8 cellular contexts compared by ENCODE assay signal in the genomic region with DNA sequence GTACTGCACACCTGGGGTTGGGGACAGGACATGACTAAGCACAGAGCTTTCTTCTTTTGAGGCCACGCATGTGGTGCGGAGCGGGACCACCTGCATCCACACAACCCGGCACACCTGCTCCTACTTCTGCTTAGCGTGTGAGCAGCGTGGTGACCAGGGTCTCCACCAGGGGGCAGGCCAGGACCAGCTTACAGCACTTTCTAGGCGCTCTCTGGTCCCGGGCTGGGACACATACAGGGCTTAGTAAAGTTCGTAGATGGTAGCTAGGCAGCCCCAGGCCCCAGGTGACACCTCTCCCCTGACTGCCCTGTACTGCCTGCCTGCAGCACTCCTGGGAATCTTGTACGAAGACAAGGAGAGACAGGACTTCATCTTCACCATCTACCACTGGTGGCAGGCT.
DNase-seq lines count a peak whose midpoint lies in the region; TF ChIP-seq lines count a peak whose summit lies in the region.
"Not testable (repeated sequence)": the region's sequence is repeated elsewhere in the genome, so short reads cannot be mapped to it uniquely, and the experiment has no call there.

No MANE protein-coding gene starts in this region.

- not testable (repeated sequence) for H3K14ac ChIP-seq in H9 (ENCODE audit: insufficient read depth, low read length)

- H3K9me3 Mint-ChIP-seq in CD14-positive monocyte; glutamatergic neuron (ENCODE audit: unreplicated experiment): not testable (repeated sequence)
- peaks cover 11 to 46% of the 10 kb centered on the region in 2 experiments; a peak in 4 of 5 replicates for H3K9me3 Mint-ChIP-seq in H9

- not testable (repeated sequence) for H2BK12ac ChIP-seq in H9 (ENCODE audit: insufficient read length, low read depth, low read length)

- not testable (repeated sequence) for H3K4ac ChIP-seq in H9 (ENCODE audit: low read depth, low read length)

- H3K79me2 ChIP-seq in H9 (ENCODE audit: insufficient read depth, low read length) = not testable (repeated sequence)

- H3K4me1 ChIP-seq in H9 (ENCODE audit: insufficient read depth, low read length); adrenal gland (replicated peaks in 1 of 2): not testable (repeated sequence)

- not testable (repeated sequence) for H3K27ac ChIP-seq in H9 (ENCODE audit: insufficient read length, low read depth, low read length); VCaP; adrenal gland

- TF ChIP-seq POLR2A in adrenal gland (IDR thresholded peaks at IDR 0.05) = not testable (repeated sequence)

- H3K36me3 Mint-ChIP-seq in CD14-positive monocyte; H9 (ENCODE audit: insufficient read depth in 1 of 3, low read depth in 3 of 3); glutamatergic neuron (ENCODE audit: unreplicated experiment): not testable (repeated sequence)

- H3K23me2 ChIP-seq in H9 (ENCODE audit: insufficient read length, low read depth, low read length, poor library complexity, severe bottlenecking) = not testable (repeated sequence)

- H3K27me3 Mint-ChIP-seq in CD14-positive monocyte (ENCODE audit: low read depth in 3 of 3) = peaks cover 14 to 37% (median 27%) of the 10 kb centered on the region in 3 donors
- H3K27me3 Mint-ChIP-seq in H9 (ENCODE audit: low read depth) = peaks cover 52% of the 10 kb centered on the region
- H3K27me3 Mint-ChIP-seq in glutamatergic neuron (ENCODE audit: unreplicated experiment) = peaks cover 14% of the 10 kb centered on the region

- not testable (repeated sequence) for H2AK5ac ChIP-seq in H9 (ENCODE audit: insufficient read length, low read length)

- not testable (repeated sequence) for H3K27me3 ChIP-seq in H9 (ENCODE audit: insufficient read depth, low read length); adrenal gland

- H3K36me3 ChIP-seq in adrenal gland (replicated peaks in 1 of 2) = not testable (repeated sequence)

- H3K4me3 ChIP-seq in adrenal gland = not testable (repeated sequence)

- not testable (repeated sequence) for H2BK20ac ChIP-seq in H9 (ENCODE audit: low read depth, low read length, poor library complexity, severe bottlenecking)

- H3K27ac Mint-ChIP-seq in CD14-positive monocyte; H9; glutamatergic neuron (ENCODE audit: unreplicated experiment): not testable (repeated sequence)

- TF ChIP-seq CTCF in CD14-positive monocyte (IDR thresholded peaks at IDR 0.05) (peak; percentile 40), H9 (conservative IDR thresholded peaks at IDR 0.05) (peak; percentile 68), VCaP (conservative IDR thresholded peaks at IDR 0.05) (peak; percentile 74), adrenal gland (IDR thresholded peaks at IDR 0.05) (peak in 5 of 6 experiments; percentile 24 to 45 (median 27)), glutamatergic neuron (IDR thresholded peaks at IDR 0.05; ENCODE audit: partially characterized antibody, unreplicated experiment) (peak; percentile 77)

- not testable (repeated sequence) for H2AFZ ChIP-seq in H9 (ENCODE audit: low read length)

- not testable (repeated sequence) for H3K4me3 Mint-ChIP-seq in CD14-positive monocyte; H9; glutamatergic neuron (ENCODE audit: unreplicated experiment)

- no CpG with 5 or more reads among the region's 10 CpGs for WGBS in H9 (ENCODE audit: extremely low coverage, insufficient read length, low lambda C conversion rate)
- WGBS in adrenal gland, 4 donors = 7 to 14% (median 10%) methylated on average over 6 to 10 of the region's 10 CpGs; no CpG with 5 or more reads in 1 of the 4 donors

- not testable (repeated sequence) for H3T11ph ChIP-seq in H9 (ENCODE audit: low read length)

- not testable (repeated sequence) for DNase-seq in CD14-positive monocyte (ENCODE audit: low spot score)
- peak; percentile 79 for DNase-seq in H9
- DNase-seq in NCI-H526 treated with DMSO at 0.1 percent for 48 hours (lab: John Stamatoyannopoulos, UW) = peak; percentile 28
- peak; percentile 23 to 60 (median 56) for DNase-seq in adrenal gland
- DNase-seq in glutamatergic neuron = peak; percentile 84
- DNase-seq in midbrain (lab: John Stamatoyannopoulos, UW) = peak; percentile 25
- DNase-seq in stimulated activated CD4-positive, alpha-beta T cell treated with anti-CD3 and anti-CD28 coated beads, Interleukin-4, amount 100 ng/mL, for 24 hours = peak; percentile 55

- not testable (repeated sequence) for H2BK15ac ChIP-seq in H9 (ENCODE audit: low read depth, low read length)

- H3K79me1 ChIP-seq in H9 (ENCODE audit: insufficient read depth, low read depth, low read length, poor library complexity, severe bottlenecking) = not testable (repeated sequence)

- not testable (repeated sequence) for H4K5ac ChIP-seq in H9 (ENCODE audit: insufficient read length, low read depth, low read length)

- not testable (repeated sequence) for H2BK120ac ChIP-seq in H9 (ENCODE audit: low read depth, low read length, poor library complexity, severe bottlenecking)

- not testable (repeated sequence) for H3K23ac ChIP-seq in H9 (ENCODE audit: insufficient read length, low read depth, low read length)

- not testable (repeated sequence) for H4K91ac ChIP-seq in H9 (ENCODE audit: insufficient read length, low read depth, low read length)

- H3K9me3 ChIP-seq in H9 (ENCODE audit: control insufficient read depth, low read depth, low read length); adrenal gland (replicated peaks in 1 of 3): not testable (repeated sequence)

- intact Hi-C loops in CD14-positive monocyte (cut with micrococcal nuclease); adrenal gland (cut with DNase I): not testable (repeated sequence)

- not testable (repeated sequence) for H4K8ac ChIP-seq in H9 (replicated peaks; ENCODE audit: insufficient read length, low read depth, low read length)

- not testable (repeated sequence) for H3K18ac ChIP-seq in H9 (ENCODE audit: insufficient read length, low read depth, low read length)

- not testable (repeated sequence) for H2BK5ac ChIP-seq in H9 (ENCODE audit: insufficient read length, low read length)

- not testable (repeated sequence) for H4K20me1 ChIP-seq in H9 (ENCODE audit: control insufficient read depth, insufficient read depth, insufficient read length)

- H3K56ac ChIP-seq in H9 (ENCODE audit: insufficient read length, low read depth, low read length) = not testable (repeated sequence)

- H3K4me2 ChIP-seq in H9 (ENCODE audit: insufficient read depth, insufficient read length, low read length) = not testable (repeated sequence)

- H3K9ac ChIP-seq in H9 (ENCODE audit: extremely low read depth, insufficient read length, low read length) = not testable (repeated sequence)

- H3K4me1 Mint-ChIP-seq in CD14-positive monocyte; H9; glutamatergic neuron (ENCODE audit: low read depth, unreplicated experiment): not testable (repeated sequence)

Comparison
In these comparisons a context has a peak if more than half of its experiments do, and no peak if none do; other contexts are left out.
1. CTCF ChIP-seq: peak in every context shown above with its lines; median percentile 77 in glutamatergic neuron; 74 in VCaP; 68 in H9; 40 in CD14-positive monocyte; 27 in adrenal gland.